ENCODE assay signal across 27 cellular contexts in genomic region chr2:60100034-60100433, GRCh38.
A peak's percentile ranks its signal among the peaks of the same experiment; 100 is the strongest.
DNase-seq lines count a peak whose midpoint lies in the region; ATAC-seq, FAIRE-seq and TF ChIP-seq lines count a peak whose summit lies in the region.
"Had no signal": no experiment of that assay in that cellular context is flagged by ENCODE, and none has a peak within 500 bp of the region (broad histone marks: within the 10 kb centered on the region; RNA-seq: fewer than 3 reads in every experiment).

No MANE protein-coding gene starts in this region.

- no peaks in the 10 kb centered on the region for H3K36me3 ChIP-seq in small intestine (ENCODE audit: control insufficient read depth in 2 of 2, insufficient read depth in 2 of 2, low read length in 2 of 2)
- H3K36me3 ChIP-seq: cardiac muscle cell, transverse colon had no signal

- intact Hi-C loops in activated CD4-positive, alpha-beta T cell treated with anti-CD3 and anti-CD28 coated beads for 36 hours (cut with DNase I, micrococcal nuclease), result no loop called here

- no peaks in the 10 kb centered on the region for H3K4me1 ChIP-seq in small intestine (ENCODE audit: control insufficient read depth in 2 of 2, insufficient read depth in 1 of 2, low read depth in 1 of 2, low read length in 1 of 2)

- H3K27ac Mint-ChIP-seq in activated CD4-positive, alpha-beta T cell treated with anti-CD3 and anti-CD28 coated beads for 36 hours, result no peak overlapping the region
- H3K27ac Mint-ChIP-seq in activated naive CD4-positive, alpha-beta T cell treated with anti-CD3 and anti-CD28 coated beads, Interleukin-2, amount 10 ng/mL, durations not matched to agents 7 days and 5 days, result no peak overlapping the region
- H3K27ac Mint-ChIP-seq: activated naive CD4-positive, alpha-beta T cell treated with anti-CD3 and anti-CD28 coated beads, Interleukin-2, amount 50 U/mL, for 24 hours; memory B cell; natural killer cell; stimulated activated naive CD8-positive, alpha-beta T cell treated with anti-CD3 and anti-CD28 coated beads, Interleukin-15, amount 100 ng/mL, for 72 hours; T-cell had no signal

- no peaks in the 10 kb centered on the region for H3K9me3 ChIP-seq in small intestine (ENCODE audit: control insufficient read depth, low read depth)
- H3K9me3 ChIP-seq: transverse colon had no signal

- CTCF ChIA-PET in activated CD4-positive, alpha-beta T cell treated with anti-CD3 and anti-CD28 coated beads for 36 hours (lab: Charles Lee), result no interaction called here
- CTCF ChIA-PET in activated naive CD4-positive, alpha-beta T cell treated with anti-CD3 and anti-CD28 coated beads, Interleukin-2, amount 10 ng/mL, durations not matched to agents 7 days and 5 days (lab: Charles Lee), result interaction anchor here (0.6 kb wide), 1 partner anchor 52 kb away, joined by 3 read pairs; no protein-coding TSS in a partner anchor

- no peak for FAIRE-seq in small intestine (lab: Jason Lieb, UNC)
- FAIRE-seq: endothelial cell of umbilical vein, TTC549 had no signal

- H3K4me1 Mint-ChIP-seq in activated CD4-positive, alpha-beta T cell treated with anti-CD3 and anti-CD28 coated beads for 36 hours, result peaks cover 8% of the 10 kb centered on the region
- peaks cover 6% of the 10 kb centered on the region for H3K4me1 Mint-ChIP-seq in activated naive CD4-positive, alpha-beta T cell treated with anti-CD3 and anti-CD28 coated beads, Interleukin-2, amount 10 ng/mL, durations not matched to agents 7 days and 5 days

- POLR2A ChIA-PET in activated CD4-positive, alpha-beta T cell treated with anti-CD3 and anti-CD28 coated beads for 36 hours (lab: Charles Lee), result no interaction called here

- no peak overlapping the region for H3K27ac ChIP-seq in small intestine (ENCODE audit: low read depth in 1 of 2, low read length in 1 of 2)
- H3K27ac ChIP-seq: cardiac muscle cell, transverse colon had no signal

- H3K4me3 ChIP-seq in NB4 (ENCODE audit: low read depth, low read length) (peak overlapping the region; percentile 18), small intestine (ENCODE audit: low read depth in 1 of 2, low read length in 2 of 2) (no peak overlapping the region)
- H3K4me3 ChIP-seq: cardiac muscle cell, transverse colon had no signal

- 78 to 92% (median 79%) methylated on average over 11 of the region's 11 CpGs for WGBS in small intestine, 3 donors

- H3K4me3 Mint-ChIP-seq in activated CD4-positive, alpha-beta T cell treated with anti-CD3 and anti-CD28 coated beads for 36 hours, result no peak overlapping the region
- H3K4me3 Mint-ChIP-seq in activated naive CD4-positive, alpha-beta T cell treated with anti-CD3 and anti-CD28 coated beads, Interleukin-2, amount 10 ng/mL, durations not matched to agents 7 days and 5 days, result no peak overlapping the region
- H3K4me3 Mint-ChIP-seq: activated naive CD4-positive, alpha-beta T cell treated with anti-CD3 and anti-CD28 coated beads, Interleukin-2, amount 50 U/mL, for 24 hours; memory B cell; natural killer cell; stimulated activated naive CD8-positive, alpha-beta T cell treated with anti-CD3 and anti-CD28 coated beads, Interleukin-15, amount 100 ng/mL, for 72 hours; T-cell had no signal

- no peaks in the 10 kb centered on the region for H3K36me3 Mint-ChIP-seq in activated CD4-positive, alpha-beta T cell treated with anti-CD3 and anti-CD28 coated beads for 36 hours (ENCODE audit: low read depth)
- H3K36me3 Mint-ChIP-seq in activated naive CD4-positive, alpha-beta T cell treated with anti-CD3 and anti-CD28 coated beads, Interleukin-2, amount 10 ng/mL, durations not matched to agents 7 days and 5 days, result no peaks in the 10 kb centered on the region
- H3K36me3 Mint-ChIP-seq: activated naive CD4-positive, alpha-beta T cell treated with anti-CD3 and anti-CD28 coated beads, Interleukin-2, amount 50 U/mL, for 24 hours; memory B cell; natural killer cell; T-cell had no signal

- H3K27me3 Mint-ChIP-seq in activated CD4-positive, alpha-beta T cell treated with anti-CD3 and anti-CD28 coated beads for 36 hours, result peaks cover 2% of the 10 kb centered on the region
- H3K27me3 Mint-ChIP-seq in activated naive CD4-positive, alpha-beta T cell treated with anti-CD3 and anti-CD28 coated beads, Interleukin-2, amount 10 ng/mL, durations not matched to agents 7 days and 5 days, result peaks cover 7% of the 10 kb centered on the region
- H3K27me3 Mint-ChIP-seq: memory B cell; stimulated activated naive CD8-positive, alpha-beta T cell treated with anti-CD3 and anti-CD28 coated beads, Interleukin-15, amount 100 ng/mL, for 72 hours had no signal

- H3K27me3 ChIP-seq in small intestine (ENCODE audit: control insufficient read depth in 2 of 2, insufficient read depth in 2 of 2, low read length in 2 of 2), result no peaks in the 10 kb centered on the region
- H3K27me3 ChIP-seq: cardiac muscle cell, transverse colon had no signal

- no peaks in the 10 kb centered on the region for H3K9me3 Mint-ChIP-seq in activated CD4-positive, alpha-beta T cell treated with anti-CD3 and anti-CD28 coated beads for 36 hours (ENCODE audit: low read depth)
- no peaks in the 10 kb centered on the region for H3K9me3 Mint-ChIP-seq in activated naive CD4-positive, alpha-beta T cell treated with anti-CD3 and anti-CD28 coated beads, Interleukin-2, amount 10 ng/mL, durations not matched to agents 7 days and 5 days
- H3K9me3 Mint-ChIP-seq: activated naive CD4-positive, alpha-beta T cell treated with anti-CD3 and anti-CD28 coated beads, Interleukin-2, amount 50 U/mL, for 24 hours; memory B cell; stimulated activated naive CD8-positive, alpha-beta T cell treated with anti-CD3 and anti-CD28 coated beads, Interleukin-15, amount 100 ng/mL, for 72 hours; T-cell had no signal

- no peak for TF ChIP-seq CTCF in NB4 (IDR thresholded peaks at IDR 0.05; ENCODE audit: low read depth, low read length)

- TF ChIP-seq POLR2A in NB4 (IDR thresholded peaks at IDR 0.05; ENCODE audit: extremely low read depth, insufficient read length), result no peak

- peak; percentile 18 for DNase-seq in activated CD4-positive, alpha-beta T cell treated with anti-CD3 and anti-CD28 coated beads for 36 hours
- no peak for DNase-seq in activated CD4-positive, alpha-beta T cell treated with anti-CD3 and anti-CD28 coated beads, Interleukin-2, amount 50 U/mL, for 4 hours
- DNase-seq in NB4 (ENCODE audit: low read depth) (peak; percentile 99), SKM-1 treated with dmso at 0.1 percent for 144 hours (lab: John Stamatoyannopoulos, UW; ENCODE audit: unreplicated experiment) (peak; percentile 36), GM19238 (ENCODE audit: insufficient read length, low spot score) (no peak), small intestine (no peak), AG20443 (ENCODE audit: low spot score) (no peak)
- no peak for DNase-seq in activated naive CD4-positive, alpha-beta T cell treated with anti-CD3 and anti-CD28 coated beads, Interleukin-2, amount 10 ng/mL, durations not matched to agents 7 days and 5 days
- DNase-seq: activated CD4-positive, alpha-beta T cell treated with anti-CD3 and anti-CD28 coated beads for 1 hour; anterior cingulate cortex; Calu3; dermis blood vessel endothelial cell; glutamatergic neuron; natural killer cell; NCI-H1092 treated with DMSO at 0.1 percent for 48 hours; NCI-H2029 treated with DMSO at 0.1 percent for 48 hours; NK-92 treated with Interleukin-12 subunit alpha and Interleukin-12 subunit beta, amount 100 ng/mL, for 24 hours; right cardiac atrium; stimulated activated naive CD8-positive, alpha-beta T cell treated with anti-CD3 and anti-CD28 coated beads, Interleukin-15, amount 100 ng/mL, for 72 hours; T-cell; transverse colon had no signal

- no peak for ATAC-seq in activated CD4-positive, alpha-beta T cell treated with anti-CD3 and anti-CD28 coated beads for 36 hours
- ATAC-seq: HCT116; natural killer cell; right cardiac atrium; stimulated activated naive CD8-positive, alpha-beta T cell treated with anti-CD3 and anti-CD28 coated beads, Interleukin-15, amount 100 ng/mL, for 72 hours; T-cell had no signal

Comparison
In these comparisons a context has a peak if more than half of its experiments do, and no peak if none do; other contexts are left out.
1. DNase-seq: peak in activated CD4-positive, alpha-beta T cell treated with anti-CD3 and anti-CD28 coated beads for 36 hours (single experiment), NB4 (single experiment) and SKM-1 treated with dmso at 0.1 percent for 144 hours (single experiment); none in activated CD4-positive, alpha-beta T cell treated with anti-CD3 and anti-CD28 coated beads, Interleukin-2, amount 50 U/mL, for 4 hours (0 of 2), GM19238 (single experiment), small intestine (single experiment), activated naive CD4-positive, alpha-beta T cell treated with anti-CD3 and anti-CD28 coated beads, Interleukin-2, amount 10 ng/mL, durations not matched to agents 7 days and 5 days (single experiment) and AG20443 (single experiment).